1 cellular context compared by ENCODE assay signal in genomic region chr10:84311596-84311995, GRCh38.
TF ChIP-seq lines count a peak whose summit lies in the region.

No MANE protein-coding gene starts in this region.

TF ChIP-seq in HepG2, 621 proteins besides CTCF, POLR2A, EP300 and RAD21 (continued from another document):
- TF ChIP-seq SIX4 (CRISPR knock-in tag; IDR thresholded peaks at IDR 0.05) (no peak), ZNF143 (CRISPR knock-in tag; IDR thresholded peaks at IDR 0.05) (no peak), NFYB (CRISPR knock-in tag; IDR thresholded peaks at IDR 0.05) (0 out of 2 replicates have a peak, but pooled peaks have one; percentile 17)
